ENCODE assay signal across 8 cellular contexts in the genomic region with DNA sequence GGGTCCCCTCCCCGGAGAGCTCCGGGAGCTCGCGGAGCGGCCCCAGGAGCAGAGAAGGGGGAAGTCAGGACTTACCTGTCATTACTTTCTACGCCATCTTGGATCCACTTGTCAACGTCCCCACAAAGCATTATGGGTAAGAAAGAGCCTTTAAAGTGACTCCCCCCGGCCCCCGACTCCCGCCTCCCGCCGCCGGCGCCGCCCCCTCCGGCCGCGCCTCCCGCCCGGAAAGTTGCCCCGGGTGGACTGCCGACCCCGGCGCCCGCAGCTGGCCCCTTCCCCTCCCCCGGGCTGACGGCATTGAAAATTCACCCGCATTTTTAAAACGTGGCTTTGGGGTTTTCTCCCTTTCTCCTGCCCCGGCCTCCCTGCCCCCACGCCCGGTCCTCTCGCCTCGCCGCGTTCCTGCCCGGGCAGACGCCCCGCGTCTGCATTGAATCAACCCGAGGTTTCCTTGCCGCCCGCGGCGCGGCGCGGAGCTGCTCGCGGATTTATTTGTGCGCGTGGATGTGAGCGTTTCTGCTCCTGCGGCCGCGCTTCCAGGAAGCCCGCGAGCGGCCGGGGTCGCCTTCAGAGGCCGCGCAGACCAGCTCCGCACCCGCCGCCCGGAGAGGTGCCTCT. TPM values are rescaled to one million over a fixed set of nuclear protein-coding genes. Genes with fewer than 3 reads are reported as not detected.
DNase-seq lines count a peak whose midpoint lies in the region; ATAC-seq and TF ChIP-seq lines count a peak whose summit lies in the region.

A gene with protein sequence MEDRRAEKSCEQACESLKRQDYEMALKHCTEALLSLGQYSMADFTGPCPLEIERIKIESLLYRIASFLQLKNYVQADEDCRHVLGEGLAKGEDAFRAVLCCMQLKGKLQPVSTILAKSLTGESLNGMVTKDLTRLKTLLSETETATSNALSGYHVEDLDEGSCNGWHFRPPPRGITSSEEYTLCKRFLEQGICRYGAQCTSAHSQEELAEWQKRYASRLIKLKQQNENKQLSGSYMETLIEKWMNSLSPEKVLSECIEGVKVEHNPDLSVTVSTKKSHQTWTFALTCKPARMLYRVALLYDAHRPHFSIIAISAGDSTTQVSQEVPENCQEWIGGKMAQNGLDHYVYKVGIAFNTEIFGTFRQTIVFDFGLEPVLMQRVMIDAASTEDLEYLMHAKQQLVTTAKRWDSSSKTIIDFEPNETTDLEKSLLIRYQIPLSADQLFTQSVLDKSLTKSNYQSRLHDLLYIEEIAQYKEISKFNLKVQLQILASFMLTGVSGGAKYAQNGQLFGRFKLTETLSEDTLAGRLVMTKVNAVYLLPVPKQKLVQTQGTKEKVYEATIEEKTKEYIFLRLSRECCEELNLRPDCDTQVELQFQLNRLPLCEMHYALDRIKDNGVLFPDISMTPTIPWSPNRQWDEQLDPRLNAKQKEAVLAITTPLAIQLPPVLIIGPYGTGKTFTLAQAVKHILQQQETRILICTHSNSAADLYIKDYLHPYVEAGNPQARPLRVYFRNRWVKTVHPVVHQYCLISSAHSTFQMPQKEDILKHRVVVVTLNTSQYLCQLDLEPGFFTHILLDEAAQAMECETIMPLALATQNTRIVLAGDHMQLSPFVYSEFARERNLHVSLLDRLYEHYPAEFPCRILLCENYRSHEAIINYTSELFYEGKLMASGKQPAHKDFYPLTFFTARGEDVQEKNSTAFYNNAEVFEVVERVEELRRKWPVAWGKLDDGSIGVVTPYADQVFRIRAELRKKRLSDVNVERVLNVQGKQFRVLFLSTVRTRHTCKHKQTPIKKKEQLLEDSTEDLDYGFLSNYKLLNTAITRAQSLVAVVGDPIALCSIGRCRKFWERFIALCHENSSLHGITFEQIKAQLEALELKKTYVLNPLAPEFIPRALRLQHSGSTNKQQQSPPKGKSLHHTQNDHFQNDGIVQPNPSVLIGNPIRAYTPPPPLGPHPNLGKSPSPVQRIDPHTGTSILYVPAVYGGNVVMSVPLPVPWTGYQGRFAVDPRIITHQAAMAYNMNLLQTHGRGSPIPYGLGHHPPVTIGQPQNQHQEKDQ (N-terminal part only) (minus strand): TSS at position 124 of the 621 bp plus-strand sequence. CDS start 26,392 bp downstream, outside the sequence.

- H3K27me3 Mint-ChIP-seq in nephron (ENCODE audit: low read depth) = peaks cover 9% of the 10 kb centered on the region
- H3K27me3 Mint-ChIP-seq in stimulated activated naive CD8-positive, alpha-beta T cell treated with anti-CD3 and anti-CD28 coated beads, Interleukin-15, Interleukin-2, amounts not matched to agents 100 ng/mL and 50 ng/mL, for 24 hours = peaks cover 8% of the 10 kb centered on the region

- no peaks in the 10 kb centered on the region for H3K27me3 ChIP-seq in MG63

- peaks cover 39% of the 10 kb centered on the region for H3K4me1 Mint-ChIP-seq in nephron
- peaks cover 51% of the 10 kb centered on the region for H3K4me1 Mint-ChIP-seq in stimulated activated naive CD8-positive, alpha-beta T cell treated with anti-CD3 and anti-CD28 coated beads, Interleukin-15, Interleukin-2, amounts not matched to agents 100 ng/mL and 50 ng/mL, for 24 hours (ENCODE audit: low read depth)

- peak within 1 kb of the TSS; percentile 95 to 98 (median 97) for H3K4me3 Mint-ChIP-seq in nephron
- H3K4me3 Mint-ChIP-seq in stimulated activated naive CD8-positive, alpha-beta T cell treated with anti-CD3 and anti-CD28 coated beads, Interleukin-15, Interleukin-2, amounts not matched to agents 100 ng/mL and 50 ng/mL, for 24 hours = peak within 1 kb of the TSS; percentile 90

- peaks cover 12% of the 10 kb centered on the region for H3K36me3 Mint-ChIP-seq in nephron (ENCODE audit: low read depth)
- H3K36me3 Mint-ChIP-seq in stimulated activated naive CD8-positive, alpha-beta T cell treated with anti-CD3 and anti-CD28 coated beads, Interleukin-15, Interleukin-2, amounts not matched to agents 100 ng/mL and 50 ng/mL, for 24 hours (ENCODE audit: low read depth) = peaks cover 30% of the 10 kb centered on the region

- peak; percentile 53 for ATAC-seq in GM21825 (IDR thresholded peaks at IDR 0.05; ENCODE audit: unreplicated experiment)

- peaks cover 27% of the 10 kb centered on the region for H3K36me3 ChIP-seq in MG63

- H3K4me3 ChIP-seq in MG63 = peak within 1 kb of the TSS; percentile 89
- peak within 1 kb of the TSS; percentile 87 for H3K4me3 ChIP-seq in fibroblast of the aortic adventitia (ENCODE audit: low read depth, low read length)

- H3K9me3 Mint-ChIP-seq in nephron = no peaks in the 10 kb centered on the region
- no peaks in the 10 kb centered on the region for H3K9me3 Mint-ChIP-seq in stimulated activated naive CD8-positive, alpha-beta T cell treated with anti-CD3 and anti-CD28 coated beads, Interleukin-15, Interleukin-2, amounts not matched to agents 100 ng/mL and 50 ng/mL, for 24 hours

- in situ Hi-C loops in Caki2 (cut with HindIII; ENCODE audit: low pct_unique_long_range_greater_than_20kb, low sequenced_read_pairs) = no loop called here

- DNase-seq in Caki2 (ENCODE audit: low read depth) (peak; percentile 69), MG63 (peak; percentile 77), SHP77 treated with DMSO at 0.1 percent for 48 hours (lab: John Stamatoyannopoulos, UW) (peak; percentile 64), fibroblast of the aortic adventitia (ENCODE audit: low read depth) (peak; percentile 82)
- peak; percentile 66 for DNase-seq in activated T-helper 9 cell treated with anti-CD3 and anti-CD28 coated beads, Interleukin-2, amount 50 U/mL, for 16 hours (ENCODE audit: low read depth)

- peak within 1 kb of the TSS; percentile 91 to 98 (median 97) for H3K27ac Mint-ChIP-seq in nephron
- peak within 1 kb of the TSS; percentile 24 for H3K27ac Mint-ChIP-seq in stimulated activated naive CD8-positive, alpha-beta T cell treated with anti-CD3 and anti-CD28 coated beads, Interleukin-15, Interleukin-2, amounts not matched to agents 100 ng/mL and 50 ng/mL, for 24 hours

- H3K9me3 ChIP-seq in MG63 = no peaks in the 10 kb centered on the region

- TF ChIP-seq CTCF in fibroblast of the aortic adventitia (IDR thresholded peaks at IDR 0.05; ENCODE audit: insufficient read depth, low read length) (peak; percentile 9), nephron (IDR thresholded peaks at IDR 0.05; ENCODE audit: unreplicated experiment in 3 of 3) (no peak)

RNA-seq across cellular contexts. Expression of the gene that starts here (rescaled TPM):
- total RNA-seq in Caki2 (2014; rRNA removed; shearing (Covaris generic); ENCODE audit: low replicate concordance) = 21.5 and 22.8 TPM in 2 replicates
- 13.0 and 32.3 TPM in 2 replicates for total RNA-seq in MG63 (2014; rRNA removed; shearing (Covaris generic); ENCODE audit: low replicate concordance)
- 46.5 and 97.0 TPM in 2 replicates for total RNA-seq in fibroblast of the aortic adventitia (ENCODE audit: low replicate concordance)

Comparison
In these comparisons a context has a peak if more than half of its experiments do, and no peak if none do; other contexts are left out.
1. Peak in every context shown above with its lines: DNase-seq, ATAC-seq and H3K4me3 ChIP-seq.